In the genomic region with DNA sequence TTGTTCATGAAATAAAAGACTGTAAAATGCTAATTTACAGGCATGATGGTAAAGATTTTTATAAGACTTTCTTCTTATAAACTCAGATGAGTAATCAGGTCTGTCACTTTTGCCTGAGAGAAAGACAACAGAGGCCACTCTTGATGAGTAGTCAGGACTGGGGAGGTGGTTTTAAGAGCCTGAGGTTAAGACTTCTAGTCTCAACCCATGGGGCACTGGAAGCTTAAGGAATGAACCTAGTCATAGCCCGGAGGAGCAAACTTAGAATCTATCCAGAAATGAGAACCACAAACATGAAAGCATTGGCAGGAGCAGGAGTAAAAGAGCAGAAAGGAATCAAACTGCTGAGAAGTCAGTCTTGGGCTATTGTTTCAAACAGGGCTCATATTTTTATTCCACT, we compare ENCODE assay signal across 21 cellular contexts.
DNase-seq lines count a peak whose midpoint lies in the region; ATAC-seq, FAIRE-seq and TF ChIP-seq lines count a peak whose summit lies in the region.
"Had no signal": no experiment of that assay in that cellular context is flagged by ENCODE, and none has a peak within 500 bp of the region (broad histone marks: within the 10 kb centered on the region; RNA-seq: fewer than 3 reads in every experiment).

No MANE protein-coding gene starts in this region.

- no peaks in the 10 kb centered on the region for H3K27me3 ChIP-seq in BJ (ENCODE audit: control insufficient read depth, insufficient read depth, low read length)
- H3K27me3 ChIP-seq in MG63, result no peaks in the 10 kb centered on the region
- H3K27me3 ChIP-seq in K562 (ENCODE audit: control insufficient read depth in 2 of 2, insufficient read depth in 2 of 2, low read length in 2 of 2), result no peaks in the 10 kb centered on the region
- H3K27me3 ChIP-seq in vagina, result no peaks in the 10 kb centered on the region
- no peaks in the 10 kb centered on the region for H3K27me3 ChIP-seq in esophagus squamous epithelium
- H3K27me3 ChIP-seq: SJCRH30 had no signal

- FAIRE-seq in K562 (lab: Jason Lieb, UNC), result peak; percentile 11
- FAIRE-seq: A549, H1 had no signal

- no peaks in the 10 kb centered on the region for H4K20me1 ChIP-seq in K562 (replicated peaks; ENCODE audit: control insufficient read depth, insufficient read depth, low read length)

- DNase-seq in BJ (ENCODE audit: low read depth) (peak; percentile 11), MG63 (peak; percentile 8), K562 (ENCODE audit: extremely low read depth in 1 of 4, low spot score in 3 of 4) (no peak), vagina (ENCODE audit: extremely low spot score in 2 of 2) (no peak), cerebellar cortex (ENCODE audit: low spot score) (no peak), esophagus squamous epithelium (lab: John Stamatoyannopoulos, UW) (no peak), NCI-H2029 (lab: John Stamatoyannopoulos, UW) (no peak)
- DNase-seq: DND-41, GDM1, IMR-90, Kasumi-1, NCI-H1436, NCI-H2029 treated with DMSO at 0.1 percent for 48 hours, NCI-H510A, NCI-H774, PC-9, SJCRH30 had no signal

- no peaks in the 10 kb centered on the region for H3K27me3 Mint-ChIP-seq in nephron (ENCODE audit: low read depth)

- H2AFZ ChIP-seq in K562 (ENCODE audit: low read depth, low read length), result no peak overlapping the region
- H2AFZ ChIP-seq: PC-9 had no signal

- no peak for TF ChIP-seq EP300 in K562 (IDR thresholded peaks at IDR 0.05; ENCODE audit: low read length)

- no peaks in the 10 kb centered on the region for H3K9me3 ChIP-seq in MG63
- H3K9me3 ChIP-seq in K562 (replicated peaks; ENCODE audit: control insufficient read depth, insufficient read depth, low read depth, low read length), result no peaks in the 10 kb centered on the region
- no peaks in the 10 kb centered on the region for H3K9me3 ChIP-seq in vagina
- H3K9me3 ChIP-seq in esophagus squamous epithelium, result no peaks in the 10 kb centered on the region
- H3K9me3 ChIP-seq: A549, SJCRH30 had no signal

- H3K4me3 ChIP-seq in BJ (ENCODE audit: low read depth, low read length) (no peak overlapping the region), MG63 (no peak overlapping the region), K562 (no peak overlapping the region), vagina (no peak overlapping the region), esophagus squamous epithelium (no peak overlapping the region)
- H3K4me3 ChIP-seq: A549, PC-9, SJCRH30 had no signal

- no peaks in the 10 kb centered on the region for H3K79me2 ChIP-seq in K562 (ENCODE audit: control insufficient read depth, insufficient read depth, low read length)

- no peaks in the 10 kb centered on the region for H3K9me1 ChIP-seq in K562 (ENCODE audit: control insufficient read depth, insufficient read depth, low read length)

- H3K4me3 Mint-ChIP-seq in nephron, result no peak overlapping the region

- no peak for ATAC-seq in K562
- ATAC-seq: A549 had no signal

- TF ChIP-seq POLR2A in K562 (conservative IDR thresholded peaks at IDR 0.05), result no peak
- no peak for TF ChIP-seq POLR2A in vagina (IDR thresholded peaks at IDR 0.05)
- no peak for TF ChIP-seq POLR2A in esophagus squamous epithelium (IDR thresholded peaks at IDR 0.05)

- TF ChIP-seq CTCF in BJ (IDR thresholded peaks at IDR 0.05; ENCODE audit: insufficient read depth, low read depth, low read length) (no peak), K562 (IDR thresholded peaks at IDR 0.05 in 2 of 3, conservative IDR thresholded peaks at IDR 0.05 in 1 of 3; ENCODE audit: insufficient read depth in 2 of 3, low read depth in 1 of 3, low read length in 3 of 3) (no peak), nephron (IDR thresholded peaks at IDR 0.05; ENCODE audit: unreplicated experiment in 3 of 3) (no peak), vagina (IDR thresholded peaks at IDR 0.05) (no peak), esophagus squamous epithelium (IDR thresholded peaks at IDR 0.05) (no peak)

- H3K4me1 ChIP-seq in K562 (replicated peaks in 1 of 2; ENCODE audit: control insufficient read depth in 2 of 2, insufficient read depth in 2 of 2, low read length in 2 of 2) (no peaks in the 10 kb centered on the region), vagina (no peaks in the 10 kb centered on the region), esophagus squamous epithelium (no peaks in the 10 kb centered on the region)
- H3K4me1 ChIP-seq: A549, SJCRH30 had no signal

- H3K9me3 Mint-ChIP-seq in nephron, result no peaks in the 10 kb centered on the region

- peak overlapping the region in 2 of 3 experiments; percentile 12 to 23 for H3K27ac Mint-ChIP-seq in nephron

- H3K27ac ChIP-seq in K562 (ENCODE audit: extremely low read depth, low read depth, low read length), result no peak overlapping the region
- no peak overlapping the region for H3K27ac ChIP-seq in vagina
- no peak overlapping the region for H3K27ac ChIP-seq in esophagus squamous epithelium
- H3K27ac ChIP-seq: A549, C4-2B, PC-9, SJCRH30 had no signal

- H3K36me3 Mint-ChIP-seq in nephron (ENCODE audit: low read depth), result no peaks in the 10 kb centered on the region

- WGBS in K562 (ENCODE audit: insufficient coverage, low coverage, missing lambda C conversion rate), result 0% methylated on average over 1 of the region's 1 CpG
- WGBS in esophagus squamous epithelium, 2 donors, result 76 to 77% methylated on average over 1 of the region's 1 CpG

- no peak overlapping the region for H3K9ac ChIP-seq in K562 (ENCODE audit: insufficient read depth in 1 of 2, low read depth in 2 of 2, low read length in 2 of 2)

- peaks cover 15% of the 10 kb centered on the region for H3K4me1 Mint-ChIP-seq in nephron

- H3K36me3 ChIP-seq in BJ (ENCODE audit: control insufficient read depth, insufficient read depth, low read length) (no peaks in the 10 kb centered on the region), MG63 (no peaks in the 10 kb centered on the region), K562 (ENCODE audit: control insufficient read depth, insufficient read depth, low read length) (no peaks in the 10 kb centered on the region), vagina (no peaks in the 10 kb centered on the region), esophagus squamous epithelium (no peaks in the 10 kb centered on the region)
- H3K36me3 ChIP-seq: SJCRH30 had no signal

- intact Hi-C loops in K562 (cut with micrococcal nuclease), result no loop called here
- intact Hi-C loops in vagina (cut with DNase I), result no loop called here
- intact Hi-C loops in esophagus squamous epithelium (cut with DNase I), result no loop called here

- H3K4me2 ChIP-seq in K562 (ENCODE audit: insufficient read depth, low read length), result no peak overlapping the region
- H3K4me2 ChIP-seq: A549, PC-9 had no signal

- POLR2A ChIA-PET in BJ (lab: Charles Lee), result no interaction called here
- POLR2A ChIA-PET in K562 (lab: Yijun Ruan, JAX), result no interaction called here

- BruUV-seq in K562 (replicated peaks; lab: Mats Ljungman, UMichigan), result no TSS peak

- TF ChIP-seq RAD21 in K562 (CRISPR knock-in tag; conservative IDR thresholded peaks at IDR 0.05 in 1 of 2, IDR thresholded peaks at IDR 0.05 in 1 of 2), result no peak

- in situ Hi-C loops in K562 (cut with MboI), result no loop called here

- CTCF ChIA-PET in BJ (lab: Yijun Ruan, JAX) (no interaction called here), K562 (lab: Yijun Ruan, JAX; ENCODE audit: low intra/inter-chr PET ratio) (no interaction called here)

TF ChIP-seq in K562, 482 proteins besides CTCF, POLR2A, EP300 and RAD21:
- TF ChIP-seq ZNF586 (CRISPR knock-in tag; conservative IDR thresholded peaks at IDR 0.05) (no peak), ZFP1 (CRISPR knock-in tag; IDR thresholded peaks at IDR 0.05) (no peak), ZNF561 (CRISPR knock-in tag; conservative IDR thresholded peaks at IDR 0.05) (no peak), EP400 (IDR thresholded peaks at IDR 0.05) (no peak)
TF ChIP-seq in K562: peak in this region for 0.

Comparison
In these comparisons a context has a peak if more than half of its experiments do, and no peak if none do; other contexts are left out.
1. DNase-seq: peak in BJ (single experiment) and MG63 (single experiment); none in K562 (0 of 4), vagina (0 of 2), cerebellar cortex (single experiment), esophagus squamous epithelium (single experiment) and NCI-H2029 (single experiment).